In the genomic region with DNA sequence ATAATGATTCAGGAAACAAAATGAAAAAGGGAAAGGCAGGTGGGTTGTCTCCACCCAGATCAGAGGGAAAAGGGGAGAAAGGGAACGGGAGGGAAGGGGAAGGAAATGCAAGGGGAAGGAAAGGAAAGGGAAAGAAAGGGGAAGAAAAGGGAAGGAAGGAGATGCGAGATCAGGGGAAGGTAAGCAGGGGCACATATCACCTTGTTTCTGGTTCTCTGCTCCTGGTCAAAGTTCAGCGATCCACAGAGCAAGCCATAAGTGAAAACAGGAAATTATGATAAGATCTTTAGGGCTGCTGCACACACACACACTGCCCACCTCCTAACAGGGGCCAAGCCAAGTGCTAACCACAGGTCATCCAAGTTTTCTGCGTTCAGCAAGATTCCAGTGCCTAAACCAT, we compare ENCODE assay signal across 28 cellular contexts. TPM values are rescaled to one million over a fixed set of nuclear protein-coding genes. Genes with fewer than 3 reads are reported as not detected.
"Had no signal": no experiment of that assay in that cellular context is flagged by ENCODE, and none has a peak within 500 bp of the region (broad histone marks: within the 10 kb centered on the region; RNA-seq: fewer than 3 reads in every experiment).

No MANE protein-coding gene starts in this region.

- FAIRE-seq: islet of Langerhans, kidney, pancreas had no signal

- H3K4me2 ChIP-seq: smooth muscle cell had no signal

- H3K4me1 ChIP-seq: left lung, lower lobe of right lung, pancreas, prostate gland, sigmoid colon, tibial nerve, uterus had no signal

- H3K36me3 ChIP-seq: left lung, lower lobe of right lung, pancreas, prostate gland, sigmoid colon, tibial nerve, uterus had no signal

- H3K27ac ChIP-seq: left lung, lower lobe of right lung, pancreas, prostate gland, sigmoid colon, tibial nerve, uterus had no signal

- H3K9me3 ChIP-seq: left lung, lower lobe of right lung, pancreas, prostate gland, sigmoid colon, tibial nerve, uterus had no signal

- DNase-seq: hypothalamus; immature natural killer cell; kidney; left colon; left lung; lower lobe of right lung; mammary epithelial cell; mesenchymal stem cell; naive thymus-derived CD8-positive, alpha-beta T cell; nucleus accumbens; pancreas; posterior cingulate gyrus; retina; right cardiac atrium; sigmoid colon; stimulated activated CD4-positive, alpha-beta T cell treated with anti-CD3 and anti-CD28 coated beads, Interleukin-1b, Interleukin-23, amount 100 ng/mL, for 48 hours; stimulated activated CD4-positive, alpha-beta T cell treated with anti-CD3 and anti-CD28 coated beads, Interleukin-2, amount 100 ng/mL, for 48 hours; stimulated activated CD4-positive, alpha-beta T cell treated with anti-CD3 and anti-CD28 coated beads, Interleukin-4, amount 100 ng/mL, for 4 hours; stimulated activated CD8-positive, alpha-beta memory T cell treated with anti-CD3 and anti-CD28 coated beads, Interleukin-4, amount 100 ng/mL, for 48 hours; stimulated activated naive CD4-positive, alpha-beta T cell treated with Interleukin-2 at 50 U/mL for 16 hours; stimulated activated naive CD8-positive, alpha-beta T cell treated with anti-CD3 and anti-CD28 coated beads, Interleukin-15, amount 100 ng/mL, for 72 hours; substantia nigra; uterus had no signal

- H3K4me3 ChIP-seq: left lung, lower lobe of right lung, pancreas, prostate gland, sigmoid colon, smooth muscle cell, tibial nerve, uterus had no signal

- H3K27me3 ChIP-seq: tibial nerve, uterus had no signal

- ATAC-seq: left colon; left lung; lower lobe of right lung; naive thymus-derived CD8-positive, alpha-beta T cell; pancreas; right cardiac atrium; stimulated activated memory B cell treated with anti-CD40 and anti-IgM and Interleukin-4, amounts not matched to agents 10 μg/mL and 1 μg/mL and 100 μg/mL, for 72 hours; stimulated activated naive CD8-positive, alpha-beta T cell treated with anti-CD3 and anti-CD28 coated beads, Interleukin-15, amount 100 ng/mL, for 72 hours had no signal

RNA-seq across cellular contexts. Expression of a gene that starts 37.5 kb away (rescaled TPM):
- total RNA-seq: naive thymus-derived CD8-positive, alpha-beta T cell had no signal
- polyA plus RNA-seq: immature natural killer cell; naive thymus-derived CD8-positive, alpha-beta T cell had no signal
